27 cellular contexts compared by ENCODE assay signal in genomic region chr3:59079962-59080361, GRCh38. TPM values are rescaled to one million over a fixed set of nuclear protein-coding genes. Genes with fewer than 3 reads are reported as not detected.
"Had no signal": no experiment of that assay in that cellular context is flagged by ENCODE, and none has a peak within 500 bp of the region (broad histone marks: within the 10 kb centered on the region; RNA-seq: fewer than 3 reads in every experiment).

No MANE protein-coding gene starts in this region.

- H3K4me1 Mint-ChIP-seq: endodermal cell had no signal

- H3K4me3 Mint-ChIP-seq: dendritic cell treated with granulocyte-macrophage colony-stimulating factor and Interleukin-4, amounts not matched to agents 40 ng/mL and 50 ng/mL, for 4 days; effector memory CD8-positive, alpha-beta T cell; endodermal cell had no signal

- H3K27ac ChIP-seq: colonic mucosa, coronary artery, dorsolateral prefrontal cortex, epithelial cell of prostate, esophagus muscularis mucosa, esophagus squamous epithelium, foreskin keratinocyte, gastrocnemius medialis, gastroesophageal sphincter, heart left ventricle, heart right ventricle had no signal

- ATAC-seq: effector memory CD8-positive, alpha-beta T cell; esophagus mucosa; foreskin keratinocyte; gastrocnemius medialis; gastroesophageal sphincter; heart left ventricle; heart right ventricle had no signal

- H3K27ac Mint-ChIP-seq: dendritic cell treated with granulocyte-macrophage colony-stimulating factor and Interleukin-4, amounts not matched to agents 40 ng/mL and 50 ng/mL, for 4 days; effector memory CD8-positive, alpha-beta T cell; endodermal cell had no signal

- DNase-seq: colonic mucosa; cortex of kidney; dermis blood vessel endothelial cell; dorsolateral prefrontal cortex; effector CD4-positive, alpha-beta T cell; effector CD8-positive, alpha-beta T cell; effector memory CD4-positive, alpha-beta T cell; effector memory CD8-positive, alpha-beta T cell; endodermal cell; erythroblast; esophagus squamous epithelium; foreskin fibroblast; foreskin keratinocyte; foreskin melanocyte; gastrocnemius medialis; glutamatergic neuron; head of caudate nucleus; heart left ventricle; heart right ventricle had no signal

- H3K4me1 ChIP-seq: colonic mucosa, esophagus muscularis mucosa, foreskin keratinocyte, gastrocnemius medialis, gastroesophageal sphincter, heart left ventricle, heart right ventricle had no signal

- H3K27me3 Mint-ChIP-seq: dendritic cell treated with granulocyte-macrophage colony-stimulating factor and Interleukin-4, amounts not matched to agents 40 ng/mL and 50 ng/mL, for 4 days had no signal

- H3K36me3 ChIP-seq: colonic mucosa, esophagus muscularis mucosa, esophagus squamous epithelium, gastrocnemius medialis, gastroesophageal sphincter, heart left ventricle, heart right ventricle had no signal

- H3K9me3 Mint-ChIP-seq: dendritic cell treated with granulocyte-macrophage colony-stimulating factor and Interleukin-4, amounts not matched to agents 40 ng/mL and 50 ng/mL, for 4 days; effector memory CD8-positive, alpha-beta T cell; endodermal cell had no signal

- FAIRE-seq: endothelial cell of umbilical vein, frontal cortex had no signal

- H3K27me3 ChIP-seq: colonic mucosa, esophagus squamous epithelium, foreskin keratinocyte, gastrocnemius medialis, gastroesophageal sphincter had no signal

- H3K9me3 ChIP-seq: colonic mucosa, esophagus muscularis mucosa, esophagus squamous epithelium, gastrocnemius medialis, gastroesophageal sphincter, heart left ventricle, heart right ventricle had no signal

- H3K4me3 ChIP-seq: colonic mucosa, coronary artery, dorsolateral prefrontal cortex, esophagus muscularis mucosa, esophagus squamous epithelium, gastrocnemius medialis, gastroesophageal sphincter, heart left ventricle, heart right ventricle had no signal

RNA-seq across cellular contexts. Expression of gene CFAP20DC, which starts 30.1 kb away (rescaled TPM):
- total RNA-seq: gastrocnemius medialis had no signal
